Comparison of ENCODE assay signal across 20 cellular contexts in genomic region chrX:19127649-19128168, GRCh38. TPM values are rescaled to one million over a fixed set of nuclear protein-coding genes. Genes with fewer than 3 reads are reported as not detected.
DNase-seq lines count a peak whose midpoint lies in the region; ATAC-seq and TF ChIP-seq lines count a peak whose summit lies in the region.
"Had no signal": no experiment of that assay in that cellular context is flagged by ENCODE, and none has a peak within 500 bp of the region (broad histone marks: within the 10 kb centered on the region; RNA-seq: fewer than 3 reads in every experiment).

No MANE protein-coding gene starts in this region.

- H3K36me3 Mint-ChIP-seq in MCF 10A (ENCODE audit: insufficient read depth, unreplicated experiment) = no peaks in the 10 kb centered on the region
- H3K36me3 Mint-ChIP-seq in GM23338 (ENCODE audit: low read depth) = no peaks in the 10 kb centered on the region
- H3K36me3 Mint-ChIP-seq in activated CD8-positive, alpha-beta T cell treated with anti-CD3 and anti-CD28 coated beads, Interleukin-2, amount 10 ng/mL, durations not matched to agents 7 days and 5 days (ENCODE audit: low read depth) = no peaks in the 10 kb centered on the region
- H3K36me3 Mint-ChIP-seq: IgD-negative memory B cell; natural killer cell treated with Interleukin-12 subunit alpha and Interleukin-12 subunit beta and Interleukin-15 and Interleukin-18, amount 100 ng/mL, for 72 hours had no signal

- H3K4me2 ChIP-seq in hepatocyte = no peak overlapping the region
- H3K4me2 ChIP-seq in GM23338 = no peak overlapping the region

- H3K27me3 Mint-ChIP-seq in MCF 10A (ENCODE audit: insufficient read depth, unreplicated experiment) (no peaks in the 10 kb centered on the region), GM23338 (ENCODE audit: insufficient read depth, low read depth, poor library complexity) (peaks cover 4% of the 10 kb centered on the region)
- peaks cover 11% of the 10 kb centered on the region for H3K27me3 Mint-ChIP-seq in activated CD8-positive, alpha-beta T cell treated with anti-CD3 and anti-CD28 coated beads, Interleukin-2, amount 10 ng/mL, durations not matched to agents 7 days and 5 days (ENCODE audit: low read depth)

- peaks cover 0 to 16% of the 10 kb centered on the region in 2 donors for H3K27me3 ChIP-seq in breast epithelium
- peaks cover 0 to 29% (median 0%) of the 10 kb centered on the region in 7 donors for H3K27me3 ChIP-seq in heart right ventricle
- H3K27me3 ChIP-seq in hepatocyte = peaks cover 11% of the 10 kb centered on the region
- H3K27me3 ChIP-seq in GM23338 (ENCODE audit: insufficient read depth) = peaks cover 16% of the 10 kb centered on the region

- BruUV-seq in MCF 10A (replicated peaks; lab: Mats Ljungman, UMichigan) = no TSS peak

- POLR2A ChIA-PET in MCF 10A (lab: Yijun Ruan, JAX) = no interaction called here
- POLR2A ChIA-PET in activated CD8-positive, alpha-beta T cell treated with anti-CD3 and anti-CD28 coated beads, Interleukin-2, amount 10 ng/mL, durations not matched to agents 7 days and 5 days (lab: Charles Lee) = no interaction called here

- H3K4me3 Mint-ChIP-seq in MCF 10A (ENCODE audit: unreplicated experiment) = peak overlapping the region; percentile 16
- H3K4me3 Mint-ChIP-seq in GM23338 = no peak overlapping the region
- H3K4me3 Mint-ChIP-seq in activated CD8-positive, alpha-beta T cell treated with anti-CD3 and anti-CD28 coated beads, Interleukin-2, amount 10 ng/mL, durations not matched to agents 7 days and 5 days = no peak overlapping the region
- H3K4me3 Mint-ChIP-seq: activated B cell treated with CpG ODN at 0.5 μM for 24 hours; activated naive CD4-positive, alpha-beta T cell treated with anti-CD3 and anti-CD28 coated beads for 36 hours; IgD-negative memory B cell; natural killer cell treated with Interleukin-12 subunit alpha and Interleukin-12 subunit beta and Interleukin-15 and Interleukin-18, amount 100 ng/mL, for 72 hours had no signal

- H3K4me3 ChIP-seq in breast epithelium (no peak overlapping the region), astrocyte of the spinal cord (ENCODE audit: low read depth, low read length) (no peak overlapping the region), heart right ventricle (no peak overlapping the region), hepatocyte (no peak overlapping the region), GM23338 (no peak overlapping the region)
- H3K4me3 ChIP-seq: lower lobe of right lung, upper lobe of left lung had no signal

- H3K4me1 ChIP-seq in breast epithelium (no peaks in the 10 kb centered on the region), heart right ventricle (peaks cover 0 to 5% (median 0%) of the 10 kb centered on the region in 9 donors), hepatocyte (ENCODE audit: insufficient read depth) (no peaks in the 10 kb centered on the region), GM23338 (ENCODE audit: insufficient read depth) (no peaks in the 10 kb centered on the region)
- H3K4me1 ChIP-seq: lower lobe of right lung had no signal

- CTCF ChIA-PET in MCF 10A (lab: Yijun Ruan, JAX) = interaction anchor here (1.5 kb wide), 1 partner anchor 206 kb away, joined by 3 read pairs; no protein-coding TSS in a partner anchor
- CTCF ChIA-PET in activated CD8-positive, alpha-beta T cell treated with anti-CD3 and anti-CD28 coated beads, Interleukin-2, amount 10 ng/mL, durations not matched to agents 7 days and 5 days (lab: Charles Lee) = no interaction called here

- in situ Hi-C loops in astrocyte of the spinal cord (cut with HindIII; ENCODE audit: low sequenced_read_pairs) = no loop called here

- H3K9me2 ChIP-seq in hepatocyte (replicated peaks; ENCODE audit: insufficient read depth) = no peaks in the 10 kb centered on the region
- no peaks in the 10 kb centered on the region for H3K9me2 ChIP-seq in GM23338 (ENCODE audit: insufficient read depth)

- H3K79me2 ChIP-seq in hepatocyte = no peaks in the 10 kb centered on the region
- H3K79me2 ChIP-seq in GM23338 (replicated peaks; ENCODE audit: insufficient read depth) = no peaks in the 10 kb centered on the region

- H3K27ac ChIP-seq in breast epithelium = no peak overlapping the region
- H3K27ac ChIP-seq in heart right ventricle = no peak overlapping the region
- no peak overlapping the region for H3K27ac ChIP-seq in hepatocyte
- no peak overlapping the region for H3K27ac ChIP-seq in GM23338 (ENCODE audit: low read depth)
- H3K27ac ChIP-seq: lower lobe of right lung, upper lobe of left lung had no signal

- H3K4me1 Mint-ChIP-seq in MCF 10A (ENCODE audit: insufficient read depth, unreplicated experiment) = peaks cover 19% of the 10 kb centered on the region
- H3K4me1 Mint-ChIP-seq in GM23338 = no peaks in the 10 kb centered on the region; the same call in 2 of the 3 replicates
- no peaks in the 10 kb centered on the region for H3K4me1 Mint-ChIP-seq in activated CD8-positive, alpha-beta T cell treated with anti-CD3 and anti-CD28 coated beads, Interleukin-2, amount 10 ng/mL, durations not matched to agents 7 days and 5 days (ENCODE audit: low read depth)
- H3K4me1 Mint-ChIP-seq: IgD-negative memory B cell had no signal

- intact Hi-C loops in MCF 10A (cut with micrococcal nuclease) (loop anchor here (10.0 kb wide), 1 partner anchor 97 kb away; no protein-coding TSS in a partner anchor), breast epithelium (cut with DNase I; ENCODE audit: low total_unique reads) (no loop called here), heart right ventricle (cut with DNase I) (no loop called here)

- TF ChIP-seq POLR2A in breast epithelium (IDR thresholded peaks at IDR 0.05) = no peak

- 32 to 52% methylated on average over 5 of the region's 5 CpGs for WGBS in heart right ventricle, 2 donors
- WGBS in hepatocyte (ENCODE audit: low lambda C conversion rate, missing lambda C conversion rate) = 50% methylated on average over 5 of the region's 5 CpGs

- DNase-seq in MCF 10A (ENCODE audit: unreplicated experiment) = peak; percentile 88
- DNase-seq in breast epithelium (ENCODE audit: low spot score in 2 of 2) = no peak
- peak; percentile 3 for DNase-seq in astrocyte of the spinal cord (ENCODE audit: low read depth, low spot score)
- DNase-seq in heart right ventricle = peak in 1 of 2 donors; percentile 18
- no peak for DNase-seq in hepatocyte (ENCODE audit: low spot score)
- no peak for DNase-seq in HuH-7.5 (ENCODE audit: low spot score)
- no peak for DNase-seq in GM23338 (ENCODE audit: low spot score)
- no peak for DNase-seq in activated CD8-positive, alpha-beta T cell treated with anti-CD3 and anti-CD28 coated beads, Interleukin-2, amount 10 ng/mL, durations not matched to agents 7 days and 5 days
- DNase-seq: activated B cell treated with CpG ODN at 0.5 μM for 24 hours; activated naive CD4-positive, alpha-beta T cell treated with anti-CD3 and anti-CD28 coated beads for 36 hours; Calu3; lower lobe of right lung; NCI-H146; NCI-H510A; OCI-M1; stimulated activated CD4-positive, alpha-beta T cell treated with anti-CD3 and anti-CD28 coated beads, Interleukin-4, amount 100 ng/mL, for 1 hour; T-helper 1 cell; upper lobe of left lung had no signal

- H4K20me1 ChIP-seq in hepatocyte (ENCODE audit: insufficient read depth, poor library complexity, severe bottlenecking) = no peaks in the 10 kb centered on the region
- H4K20me1 ChIP-seq in GM23338 (replicated peaks; ENCODE audit: insufficient read depth) = no peaks in the 10 kb centered on the region

- peak overlapping the region; percentile 80 for H3K27ac Mint-ChIP-seq in MCF 10A (ENCODE audit: low read depth, unreplicated experiment)
- no peak overlapping the region for H3K27ac Mint-ChIP-seq in GM23338
- H3K27ac Mint-ChIP-seq in activated CD8-positive, alpha-beta T cell treated with anti-CD3 and anti-CD28 coated beads, Interleukin-2, amount 10 ng/mL, durations not matched to agents 7 days and 5 days = no peak overlapping the region
- H3K27ac Mint-ChIP-seq: activated B cell treated with CpG ODN at 0.5 μM for 24 hours; activated naive CD4-positive, alpha-beta T cell treated with anti-CD3 and anti-CD28 coated beads for 36 hours; IgD-negative memory B cell; natural killer cell treated with Interleukin-12 subunit alpha and Interleukin-12 subunit beta and Interleukin-15 and Interleukin-18, amount 100 ng/mL, for 72 hours had no signal

- H2AFZ ChIP-seq in hepatocyte (no peak overlapping the region), GM23338 (no peak overlapping the region)

- H3K36me3 ChIP-seq in breast epithelium (no peaks in the 10 kb centered on the region), heart right ventricle (no peaks in the 10 kb centered on the region), hepatocyte (replicated peaks; ENCODE audit: insufficient read depth, low read depth) (no peaks in the 10 kb centered on the region), GM23338 (ENCODE audit: insufficient read depth) (no peaks in the 10 kb centered on the region)
- H3K36me3 ChIP-seq: lower lobe of right lung, upper lobe of left lung had no signal

- ATAC-seq in heart right ventricle = peak in 5 of 8 donors; percentile 25 to 65 (median 34)
- no peak for ATAC-seq in GM23338
- no peak for ATAC-seq in activated CD8-positive, alpha-beta T cell treated with anti-CD3 and anti-CD28 coated beads, Interleukin-2, amount 10 ng/mL, durations not matched to agents 7 days and 5 days
- ATAC-seq: lower lobe of right lung had no signal

- H3K9me3 Mint-ChIP-seq in MCF 10A (ENCODE audit: unreplicated experiment) (peaks cover 7% of the 10 kb centered on the region), GM23338 (no peaks in the 10 kb centered on the region; the same call in 2 of the 3 replicates)
- H3K9me3 Mint-ChIP-seq in activated CD8-positive, alpha-beta T cell treated with anti-CD3 and anti-CD28 coated beads, Interleukin-2, amount 10 ng/mL, durations not matched to agents 7 days and 5 days (ENCODE audit: insufficient read depth) = no peaks in the 10 kb centered on the region
- H3K9me3 Mint-ChIP-seq: activated B cell treated with CpG ODN at 0.5 μM for 24 hours; activated naive CD4-positive, alpha-beta T cell treated with anti-CD3 and anti-CD28 coated beads for 36 hours; natural killer cell treated with Interleukin-12 subunit alpha and Interleukin-12 subunit beta and Interleukin-15 and Interleukin-18, amount 100 ng/mL, for 72 hours had no signal

- no peaks in the 10 kb centered on the region for H3K9me3 ChIP-seq in breast epithelium
- peaks cover 0 to 4% (median 0%) of the 10 kb centered on the region in 11 donors for H3K9me3 ChIP-seq in heart right ventricle
- no peaks in the 10 kb centered on the region for H3K9me3 ChIP-seq in hepatocyte (ENCODE audit: low read depth)
- H3K9me3 ChIP-seq: lower lobe of right lung, upper lobe of left lung had no signal

- no peaks in the 10 kb centered on the region for H3F3A ChIP-seq in GM23338 (replicated peaks; ENCODE audit: low read depth)

- TF ChIP-seq CTCF in MCF 10A (IDR thresholded peaks at IDR 0.05; ENCODE audit: unreplicated experiment) = no peak
- no peak for TF ChIP-seq CTCF in breast epithelium (IDR thresholded peaks at IDR 0.05)
- no peak for TF ChIP-seq CTCF in astrocyte of the spinal cord (IDR thresholded peaks at IDR 0.05; ENCODE audit: low read depth, low read length)
- TF ChIP-seq CTCF in heart right ventricle (IDR thresholded peaks at IDR 0.05) = no peak
- TF ChIP-seq CTCF in hepatocyte (IDR thresholded peaks at IDR 0.05; ENCODE audit: poor library complexity) = no peak
- no peak for TF ChIP-seq CTCF in GM23338 (conservative IDR thresholded peaks at IDR 0.05; ENCODE audit: low read depth in 2 of 2)

RNA-seq across cellular contexts. Expression of gene ADGRG2, which starts 5.4 kb away (rescaled TPM):
- total RNA-seq in MCF 10A (2022) (6.4 and 8.6 TPM in 2 replicates), breast epithelium (1 to 10 TPM in 1 of 3 donors, under 1 TPM in 2; 0.66 to 1.3 (median 0.96) TPM), heart right ventricle (under 1 TPM; 0.11 to 0.52 (median 0.25) TPM), hepatocyte (3.7 and 4.5 TPM in 2 replicates)
- polyA plus RNA-seq in heart right ventricle (under 1 TPM; 0.51 to 0.62 TPM), hepatocyte (2.1 and 2.9 TPM in 2 replicates), GM23338 (2016; fragmentation: Nextera tagmentation; extraction: Ambion mirVana) (3.9 and 4.0 TPM in 2 replicates)
- total RNA-seq in GM23338 (2014; rRNA removed; shearing (Covaris generic)) = 10.8 and 12.2 TPM in 2 replicates
- not detected for total RNA-seq in activated CD8-positive, alpha-beta T cell treated with anti-CD3 and anti-CD28 coated beads, Interleukin-2, amount 10 ng/mL, durations not matched to agents 7 days and 5 days
- total RNA-seq: activated B cell treated with CpG ODN at 0.5 μM for 24 hours; activated naive CD4-positive, alpha-beta T cell treated with anti-CD3 and anti-CD28 coated beads for 36 hours had no signal

Comparison
In these comparisons a context has a peak if more than half of its experiments do, and no peak if none do; other contexts are left out.
1. DNase-seq: peak in MCF 10A (single experiment) and astrocyte of the spinal cord (single experiment); none in breast epithelium (0 of 2), hepatocyte (single experiment), HuH-7.5 (single experiment), GM23338 (single experiment) and activated CD8-positive, alpha-beta T cell treated with anti-CD3 and anti-CD28 coated beads, Interleukin-2, amount 10 ng/mL, durations not matched to agents 7 days and 5 days (single experiment).
2. ATAC-seq: peak in heart right ventricle (5 of 8); none in GM23338 (single experiment) and activated CD8-positive, alpha-beta T cell treated with anti-CD3 and anti-CD28 coated beads, Interleukin-2, amount 10 ng/mL, durations not matched to agents 7 days and 5 days (single experiment).